In genomic region chr20:52892023-52892422, GRCh38 we compare ENCODE assay signal across 9 cellular contexts.
"Had no signal": no experiment of that assay in that cellular context is flagged by ENCODE, and none has a peak within 500 bp of the region (broad histone marks: within the 10 kb centered on the region; RNA-seq: fewer than 3 reads in every experiment).

No MANE protein-coding gene starts in this region.

- DNase-seq: GM23248, GOT3, H7, H9, HCEC 1CT, HFFc6 had no signal

- ATAC-seq: GM23338, HCT116 had no signal

- FAIRE-seq: H1 had no signal
